In the genomic region with DNA sequence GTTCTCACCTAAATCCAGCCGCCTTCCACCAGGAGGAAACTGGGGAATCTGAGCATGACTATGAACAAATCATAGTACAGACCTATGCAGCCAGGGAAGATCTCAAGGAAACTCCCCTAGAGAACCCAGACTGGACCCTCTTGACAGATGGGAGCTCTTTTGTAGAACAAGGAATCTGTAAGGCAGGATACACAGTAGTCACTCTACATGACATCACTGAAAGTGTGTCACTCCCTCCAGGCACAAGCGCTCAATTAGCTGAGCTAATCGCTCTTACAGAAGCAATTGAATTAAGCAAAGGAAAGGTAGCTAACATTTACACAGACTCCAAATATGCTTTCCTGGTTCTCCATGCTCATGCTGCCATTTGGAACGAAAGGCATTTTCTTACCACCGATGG, we compare ENCODE assay signal across 22 cellular contexts. TPM values are rescaled to one million over a fixed set of nuclear protein-coding genes. Genes with fewer than 3 reads are reported as not detected.
DNase-seq lines count a peak whose midpoint lies in the region; ATAC-seq and TF ChIP-seq lines count a peak whose summit lies in the region.
"Had no signal": no experiment of that assay in that cellular context is flagged by ENCODE, and none has a peak within 500 bp of the region (broad histone marks: within the 10 kb centered on the region; RNA-seq: fewer than 3 reads in every experiment).

No MANE protein-coding gene starts in this region.

- H3K36me3 ChIP-seq in CD8-positive, alpha-beta T cell (ENCODE audit: insufficient read depth, low read length), result no peaks in the 10 kb centered on the region
- no peaks in the 10 kb centered on the region for H3K36me3 ChIP-seq in psoas muscle (ENCODE audit: insufficient read depth in 1 of 2, low read depth in 1 of 2)
- H3K36me3 ChIP-seq in SJCRH30, result no peaks in the 10 kb centered on the region
- H3K36me3 ChIP-seq: BLaER1 had no signal

- intact Hi-C loops in activated CD8-positive, alpha-beta T cell treated with anti-CD3 and anti-CD28 coated beads for 36 hours (cut with micrococcal nuclease), result no loop called here
- intact Hi-C loops in CD8-positive, alpha-beta T cell (cut with DNase I, micrococcal nuclease), result loop anchor here in 1 of 2 experiments (10.0 kb wide), 1 partner anchor 610 kb away; no protein-coding TSS in a partner anchor
- intact Hi-C loops in psoas muscle (cut with DNase I), result loop anchor here (5.0 kb wide), 1 partner anchor 32 kb away; no protein-coding TSS in a partner anchor

- H3K9me3 Mint-ChIP-seq in activated CD8-positive, alpha-beta T cell treated with anti-CD3 and anti-CD28 coated beads for 36 hours, result peaks cover 10% of the 10 kb centered on the region
- H3K9me3 Mint-ChIP-seq in activated CD8-positive, alpha-beta T cell treated with anti-CD3 and anti-CD28 coated beads, Interleukin-2, amount 10 ng/mL, durations not matched to agents 7 days and 5 days (ENCODE audit: insufficient read depth), result peaks cover 8% of the 10 kb centered on the region
- H3K9me3 Mint-ChIP-seq in CD8-positive, alpha-beta T cell, result peaks cover 5% of the 10 kb centered on the region

- WGBS in psoas muscle, 3 donors, result 80 to 89% (median 81%) methylated on average over 5 of the region's 5 CpGs

- H3K9me3 ChIP-seq in CD8-positive, alpha-beta T cell (ENCODE audit: low read length), result no peaks in the 10 kb centered on the region
- no peaks in the 10 kb centered on the region for H3K9me3 ChIP-seq in psoas muscle
- no peaks in the 10 kb centered on the region for H3K9me3 ChIP-seq in SJCRH30 (replicated peaks)

- POLR2A ChIA-PET in activated CD8-positive, alpha-beta T cell treated with anti-CD3 and anti-CD28 coated beads for 36 hours (lab: Charles Lee), result no interaction called here
- POLR2A ChIA-PET in activated CD8-positive, alpha-beta T cell treated with anti-CD3 and anti-CD28 coated beads, Interleukin-2, amount 10 ng/mL, durations not matched to agents 7 days and 5 days (lab: Charles Lee), result interaction anchor here (0.5 kb wide), 1 partner anchor 17 kb away, joined by 6 read pairs; no protein-coding TSS in a partner anchor
- POLR2A ChIA-PET in CD8-positive, alpha-beta T cell (lab: Charles Lee), result no interaction called here

- no peak overlapping the region for H3K27ac ChIP-seq in CD8-positive, alpha-beta T cell (ENCODE audit: low read depth, low read length)
- H3K27ac ChIP-seq in psoas muscle, result peak overlapping the region; percentile 48
- H3K27ac ChIP-seq in SJCRH30, result no peak overlapping the region
- H3K27ac ChIP-seq: BLaER1, GM23248, HL-60 had no signal

- H3K27ac Mint-ChIP-seq in activated CD8-positive, alpha-beta T cell treated with anti-CD3 and anti-CD28 coated beads for 36 hours, result peak overlapping the region; percentile 11
- no peak overlapping the region for H3K27ac Mint-ChIP-seq in activated CD8-positive, alpha-beta T cell treated with anti-CD3 and anti-CD28 coated beads, Interleukin-2, amount 10 ng/mL, durations not matched to agents 7 days and 5 days
- H3K27ac Mint-ChIP-seq in CD8-positive, alpha-beta T cell, result peak overlapping the region; percentile 69

- DNase-seq in activated CD8-positive, alpha-beta T cell treated with anti-CD3 and anti-CD28 coated beads for 36 hours, result no peak
- no peak for DNase-seq in activated CD8-positive, alpha-beta T cell treated with anti-CD3 and anti-CD28 coated beads, Interleukin-2, amount 10 ng/mL, durations not matched to agents 7 days and 5 days
- no peak for DNase-seq in CD8-positive, alpha-beta T cell
- DNase-seq in cerebellar cortex (ENCODE audit: low spot score) (peak; percentile 37), psoas muscle (no peak), SJCRH30 (no peak), HUDEP-2 (lab: John Stamatoyannopoulos, UW; ENCODE audit: unreplicated experiment in 76 of 76) (no peak)
- DNase-seq: COR-L47, EL, GM23248, HCEC 1CT, NCI-H1105 treated with DMSO at 0.1 percent for 48 hours, NCI-H187, NCI-H226, NCI-H524 treated with DMSO at 0.1 percent for 48 hours, SHP77 had no signal

- no peaks in the 10 kb centered on the region for H3K27me3 ChIP-seq in CD8-positive, alpha-beta T cell (ENCODE audit: insufficient read depth, low read length)
- H3K27me3 ChIP-seq in psoas muscle (ENCODE audit: insufficient read depth in 3 of 3, low read length in 2 of 3) (no peaks in the 10 kb centered on the region), SJCRH30 (no peaks in the 10 kb centered on the region)
- H3K27me3 ChIP-seq: BLaER1 had no signal

- H3K27me3 Mint-ChIP-seq in activated CD8-positive, alpha-beta T cell treated with anti-CD3 and anti-CD28 coated beads for 36 hours, result no peaks in the 10 kb centered on the region
- no peaks in the 10 kb centered on the region for H3K27me3 Mint-ChIP-seq in activated CD8-positive, alpha-beta T cell treated with anti-CD3 and anti-CD28 coated beads, Interleukin-2, amount 10 ng/mL, durations not matched to agents 7 days and 5 days (ENCODE audit: low read depth)
- no peaks in the 10 kb centered on the region for H3K27me3 Mint-ChIP-seq in CD8-positive, alpha-beta T cell (ENCODE audit: low read depth)

- no peaks in the 10 kb centered on the region for H3K4me1 ChIP-seq in CD8-positive, alpha-beta T cell (ENCODE audit: insufficient read depth, low read length)
- H3K4me1 ChIP-seq in psoas muscle (peaks cover 68% of the 10 kb centered on the region), SJCRH30 (no peaks in the 10 kb centered on the region)

- no peak for TF ChIP-seq CTCF in activated CD8-positive, alpha-beta T cell treated with anti-CD3 and anti-CD28 coated beads for 36 hours (IDR thresholded peaks at IDR 0.05)
- TF ChIP-seq CTCF in CD8-positive, alpha-beta T cell (IDR thresholded peaks at IDR 0.05), result no peak
- no peak for TF ChIP-seq CTCF in psoas muscle (IDR thresholded peaks at IDR 0.05)

- CTCF ChIA-PET in activated CD8-positive, alpha-beta T cell treated with anti-CD3 and anti-CD28 coated beads for 36 hours (lab: Charles Lee), result interaction anchor here (0.7 to 1.5 kb wide), 2 partner anchors 12 to 36 kb away, joined by 3 to 4 read pairs; no protein-coding TSS in a partner anchor
- CTCF ChIA-PET in activated CD8-positive, alpha-beta T cell treated with anti-CD3 and anti-CD28 coated beads, Interleukin-2, amount 10 ng/mL, durations not matched to agents 7 days and 5 days (lab: Charles Lee), result interaction anchor here (1.1 kb wide), 1 partner anchor 9 kb away, joined by 4 read pairs; no protein-coding TSS in a partner anchor
- CTCF ChIA-PET in CD8-positive, alpha-beta T cell (lab: Charles Lee), result interaction anchor here (0.8 to 1.6 kb wide), 2 partner anchors 14 to 19 kb away, joined by 3 to 7 read pairs; no protein-coding TSS in a partner anchor

- peaks cover 15% of the 10 kb centered on the region for H3K4me1 Mint-ChIP-seq in activated CD8-positive, alpha-beta T cell treated with anti-CD3 and anti-CD28 coated beads for 36 hours (ENCODE audit: low read depth)
- no peaks in the 10 kb centered on the region for H3K4me1 Mint-ChIP-seq in activated CD8-positive, alpha-beta T cell treated with anti-CD3 and anti-CD28 coated beads, Interleukin-2, amount 10 ng/mL, durations not matched to agents 7 days and 5 days (ENCODE audit: low read depth)
- H3K4me1 Mint-ChIP-seq in CD8-positive, alpha-beta T cell (ENCODE audit: low read depth), result peaks cover 49% of the 10 kb centered on the region

- ATAC-seq in activated CD8-positive, alpha-beta T cell treated with anti-CD3 and anti-CD28 coated beads for 36 hours, result no peak
- no peak for ATAC-seq in activated CD8-positive, alpha-beta T cell treated with anti-CD3 and anti-CD28 coated beads, Interleukin-2, amount 10 ng/mL, durations not matched to agents 7 days and 5 days
- ATAC-seq in CD8-positive, alpha-beta T cell, result no peak
- ATAC-seq in psoas muscle, result no peak
- ATAC-seq in GM18870 (IDR thresholded peaks at IDR 0.05; ENCODE audit: unreplicated experiment), result no peak

- no peak overlapping the region for H3K4me3 ChIP-seq in CD8-positive, alpha-beta T cell (ENCODE audit: low read depth, low read length)
- H3K4me3 ChIP-seq in psoas muscle, result no peak overlapping the region
- H3K4me3 ChIP-seq in SJCRH30, result no peak overlapping the region
- H3K4me3 ChIP-seq: BLaER1, GM23248 had no signal

- H3K4me3 Mint-ChIP-seq in activated CD8-positive, alpha-beta T cell treated with anti-CD3 and anti-CD28 coated beads for 36 hours, result no peak overlapping the region
- no peak overlapping the region for H3K4me3 Mint-ChIP-seq in activated CD8-positive, alpha-beta T cell treated with anti-CD3 and anti-CD28 coated beads, Interleukin-2, amount 10 ng/mL, durations not matched to agents 7 days and 5 days
- H3K4me3 Mint-ChIP-seq in CD8-positive, alpha-beta T cell, result no peak overlapping the region

- H3K36me3 Mint-ChIP-seq in activated CD8-positive, alpha-beta T cell treated with anti-CD3 and anti-CD28 coated beads for 36 hours (ENCODE audit: low read depth), result peaks cover 57% of the 10 kb centered on the region
- peaks cover 52% of the 10 kb centered on the region for H3K36me3 Mint-ChIP-seq in activated CD8-positive, alpha-beta T cell treated with anti-CD3 and anti-CD28 coated beads, Interleukin-2, amount 10 ng/mL, durations not matched to agents 7 days and 5 days (ENCODE audit: low read depth)
- peaks cover 65% of the 10 kb centered on the region for H3K36me3 Mint-ChIP-seq in CD8-positive, alpha-beta T cell

RNA-seq across cellular contexts. Expression of a gene that starts 36.8 kb away (rescaled TPM):
- not detected for total RNA-seq in activated CD8-positive, alpha-beta T cell treated with anti-CD3 and anti-CD28 coated beads for 36 hours
- not detected for total RNA-seq in activated CD8-positive, alpha-beta T cell treated with anti-CD3 and anti-CD28 coated beads, Interleukin-2, amount 10 ng/mL, durations not matched to agents 7 days and 5 days
- not detected for total RNA-seq in CD8-positive, alpha-beta T cell
- total RNA-seq in psoas muscle, result 100 to 1,000 TPM; 158 to 239 (median 211) TPM
- 100 to 1,000 TPM in 2 of 3 donors, 10 to 100 TPM in 1; 72.7 to 214 (median 115) TPM for polyA plus RNA-seq in psoas muscle
- 0.45 and 0.48 TPM in 2 replicates for total RNA-seq in SJCRH30 (2014; rRNA removed; shearing (Covaris generic))
- total RNA-seq: A172, GM23248, LHCN-M2, OCI-LY7 had no signal
- polyA plus RNA-seq: GM23248 had no signal

Comparison
In these comparisons a context has a peak if more than half of its experiments do, and no peak if none do; other contexts are left out.
1. RNA of a gene that starts 36.8 kb away (total RNA-seq): 158 to 239 TPM in psoas muscle; 0.45 to 0.48 TPM in SJCRH30, not detected in CD8-positive, alpha-beta T cell, not detected in activated CD8-positive, alpha-beta T cell treated with anti-CD3 and anti-CD28 coated beads for 36 hours and not detected in activated CD8-positive, alpha-beta T cell treated with anti-CD3 and anti-CD28 coated beads, Interleukin-2, amount 10 ng/mL, durations not matched to agents 7 days and 5 days; every median in the first group is over 100 times any median in the second.